23 cellular contexts compared by ENCODE assay signal in the genomic region with DNA sequence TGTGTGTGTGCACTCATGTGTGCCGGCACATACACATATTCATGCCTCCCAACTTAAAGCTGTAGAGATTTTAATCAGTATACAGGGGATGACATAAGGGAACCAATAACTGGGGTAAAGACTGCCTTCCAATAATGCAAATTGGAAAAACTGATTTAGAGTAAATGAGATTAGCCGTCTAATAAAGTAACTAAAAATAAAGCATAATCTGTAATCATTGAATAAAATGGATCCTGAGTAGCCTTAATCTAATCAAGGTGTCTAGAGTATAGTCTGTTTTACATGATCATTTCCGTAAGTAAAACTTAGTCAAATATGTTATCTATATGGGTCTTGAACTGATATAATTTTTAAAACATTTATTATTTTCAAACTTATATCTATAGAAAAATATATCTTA.
DNase-seq lines count a peak whose midpoint lies in the region; ATAC-seq, FAIRE-seq and TF ChIP-seq lines count a peak whose summit lies in the region.
"Had no signal": no experiment of that assay in that cellular context is flagged by ENCODE, and none has a peak within 500 bp of the region (broad histone marks: within the 10 kb centered on the region; RNA-seq: fewer than 3 reads in every experiment).

No MANE protein-coding gene starts in this region.

- POLR2A ChIA-PET in SK-N-SH (lab: Yijun Ruan, JAX) = no interaction called here

- no peak for TF ChIP-seq CTCF in SK-N-SH (IDR thresholded peaks at IDR 0.05)

- ATAC-seq in HG03442 (IDR thresholded peaks at IDR 0.05; ENCODE audit: unreplicated experiment) (no peak), GM18861 (IDR thresholded peaks at IDR 0.05; ENCODE audit: unreplicated experiment) (no peak)
- ATAC-seq: A549 had no signal

- peak overlapping the region in 1 of 2 experiments; percentile 58; a peak in 2 of 4 replicates for H3K27ac ChIP-seq in SK-N-SH (ENCODE audit: low read depth in 2 of 2, low read length in 1 of 2)
- H3K27ac ChIP-seq: A549; BLaER1 treated with 17β-estradiol and CSF1 and Interleukin-3, amounts not matched to agents 10 nM and 100 nM; GM23248 had no signal

- no peaks in the 10 kb centered on the region for H3K36me3 ChIP-seq in SK-N-SH (replicated peaks in 1 of 2; ENCODE audit: control insufficient read depth in 1 of 2, insufficient read depth in 2 of 2, low read length in 1 of 2)
- H3K36me3 ChIP-seq: BE2C; BLaER1 treated with 17β-estradiol and CSF1 and Interleukin-3, amounts not matched to agents 10 nM and 100 nM had no signal

- peaks cover 0 to 2% of the 10 kb centered on the region in 2 experiments; a peak in 1 of 4 replicates for H3K4me1 ChIP-seq in SK-N-SH (ENCODE audit: control insufficient read depth in 1 of 2, insufficient read depth in 2 of 2, low read depth in 1 of 2, low read length in 1 of 2)
- H3K4me1 ChIP-seq: A549; BLaER1 treated with 17β-estradiol and CSF1 and Interleukin-3, amounts not matched to agents 10 nM and 100 nM had no signal

- peak in 1 of 2 experiments; percentile 38; a peak in 1 of 4 replicates for TF ChIP-seq EP300 in SK-N-SH (IDR thresholded peaks at IDR 0.05; ENCODE audit: borderline replicate concordance in 1 of 2, low read depth in 1 of 2, low read length in 1 of 2)

- no peaks in the 10 kb centered on the region for H3K79me2 ChIP-seq in SK-N-SH (ENCODE audit: insufficient read depth)

- H3F3A ChIP-seq in SK-N-SH (replicated peaks; ENCODE audit: insufficient read depth) = no peaks in the 10 kb centered on the region

- FAIRE-seq in frontal cortex (lab: Jason Lieb, UNC) = peak; percentile 53
- FAIRE-seq: A549, GM12892, GM19239, H1 had no signal

- H3K9me2 ChIP-seq in SK-N-SH = no peaks in the 10 kb centered on the region

- no peak overlapping the region for H2AFZ ChIP-seq in SK-N-SH (ENCODE audit: low read depth)
- H2AFZ ChIP-seq: GM23248 had no signal

- no peaks in the 10 kb centered on the region for H3K27me3 ChIP-seq in SK-N-SH (ENCODE audit: insufficient read depth)
- H3K27me3 ChIP-seq: BE2C; BLaER1 treated with 17β-estradiol and CSF1 and Interleukin-3, amounts not matched to agents 10 nM and 100 nM had no signal

- WGBS in SK-N-SH (ENCODE audit: low lambda C conversion rate) = 33% methylated on average over 3 of the region's 3 CpGs

- H3K4me3 ChIP-seq in SK-N-SH (ENCODE audit: low read depth in 2 of 2, low read length in 1 of 2) = no peak overlapping the region
- H3K4me3 ChIP-seq: A549; BLaER1 treated with 17β-estradiol and CSF1 and Interleukin-3, amounts not matched to agents 10 nM and 100 nM; GM23248 had no signal

- peak; percentile 51 for DNase-seq in NCI-H82 (lab: John Stamatoyannopoulos, UW)
- no peak for DNase-seq in SK-N-SH
- no peak for DNase-seq in frontal cortex (ENCODE audit: low spot score in 2 of 2)
- no peak for DNase-seq in activated CD8-positive, alpha-beta memory T cell treated with anti-CD3 and anti-CD28 coated beads for 24 hours
- DNase-seq: 8988T; ACHN; AML-193; BE2C; CD4-positive, alpha-beta T cell; CD8-positive, alpha-beta memory T cell; DMS53; DMS79 treated with DMSO at 0.1 percent for 48 hours; GF-D8; GM23248; H7; HCEC 1CT had no signal

- CTCF ChIA-PET in SK-N-SH (lab: Yijun Ruan, JAX) = no interaction called here

- TF ChIP-seq RAD21 in SK-N-SH (IDR thresholded peaks at IDR 0.05; ENCODE audit: low read length) = no peak

- H4K20me1 ChIP-seq in SK-N-SH (ENCODE audit: insufficient read depth) = no peaks in the 10 kb centered on the region
- H4K20me1 ChIP-seq: BLaER1 treated with 17β-estradiol and CSF1 and Interleukin-3, amounts not matched to agents 10 nM and 100 nM had no signal

- H3K4me2 ChIP-seq in SK-N-SH = no peak overlapping the region
- H3K4me2 ChIP-seq: A549; BLaER1 treated with 17β-estradiol and CSF1 and Interleukin-3, amounts not matched to agents 10 nM and 100 nM had no signal

- H3K9me3 ChIP-seq in SK-N-SH = no peaks in the 10 kb centered on the region
- H3K9me3 ChIP-seq: A549; BE2C; BLaER1 treated with 17β-estradiol and CSF1 and Interleukin-3, amounts not matched to agents 10 nM and 100 nM had no signal

- no peak overlapping the region for H3K9ac ChIP-seq in SK-N-SH
- H3K9ac ChIP-seq: BLaER1 treated with 17β-estradiol and CSF1 and Interleukin-3, amounts not matched to agents 10 nM and 100 nM; GM23248 had no signal

TF ChIP-seq in SK-N-SH, 30 proteins besides CTCF, POLR2A, EP300 and RAD21:
- TF ChIP-seq YY1 (IDR thresholded peaks at IDR 0.05; ENCODE audit: low read depth) (no peak), GATA2 (CRISPR knock-in tag; IDR thresholded peaks at IDR 0.05) (peak; percentile 50; the same call in 1 of the 2 replicates)
